In the genomic region with DNA sequence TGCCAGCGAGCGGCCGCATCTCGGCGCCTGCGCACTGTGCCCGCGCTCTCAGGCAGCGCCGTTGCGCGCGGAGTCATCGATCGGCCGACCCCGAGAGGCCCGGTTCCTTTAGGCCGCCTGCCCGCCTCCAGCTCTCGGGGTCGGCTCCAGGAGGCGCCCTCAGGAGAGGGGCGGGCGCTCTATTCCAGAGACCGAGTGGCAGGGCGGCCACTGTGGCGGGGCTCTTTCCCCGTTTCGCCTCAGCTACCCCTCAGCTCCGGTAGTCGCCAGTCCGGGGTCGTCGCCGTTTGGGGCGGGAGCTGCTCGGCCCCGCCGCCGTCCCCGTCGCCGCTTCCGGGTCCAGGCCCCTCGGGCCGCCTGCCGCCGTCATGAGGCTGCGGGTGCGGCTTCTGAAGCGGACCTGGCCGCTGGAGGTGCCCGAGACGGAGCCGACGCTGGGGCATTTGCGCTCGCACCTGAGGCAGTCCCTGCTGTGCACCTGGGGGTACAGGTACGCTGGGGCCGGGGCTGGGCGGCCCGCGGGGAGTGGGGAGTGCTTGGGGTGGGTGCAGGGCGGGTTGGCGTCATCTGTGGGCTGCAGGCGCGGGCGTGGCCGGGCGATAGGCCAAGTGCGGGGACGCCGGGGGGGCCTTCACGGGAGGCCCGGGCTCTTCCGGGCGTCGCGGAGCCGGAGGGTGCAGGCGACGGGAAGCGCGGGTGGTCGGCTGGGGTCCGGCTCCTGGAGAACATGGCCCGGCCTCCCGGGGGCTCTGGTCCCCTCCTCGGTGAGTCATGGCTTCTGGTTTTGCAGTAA, we compare ENCODE assay signal across 8 cellular contexts. TPM values are rescaled to one million over a fixed set of nuclear protein-coding genes. Genes with fewer than 3 reads are reported as not detected.
DNase-seq lines count a peak whose midpoint lies in the region; ATAC-seq and TF ChIP-seq lines count a peak whose summit lies in the region.

Gene FBXO7, plus strand, starts transcription at position 177 of the 793 bp plus-strand sequence. Its CDS starts 192 bp downstream, at position 369.

- DNase-seq in AG04450 (ENCODE audit: low read depth, low spot score), result peak; percentile 79
- DNase-seq in NCI-H345 treated with DMSO at 0.1 percent for 48 hours (lab: John Stamatoyannopoulos, UW; ENCODE audit: unreplicated experiment), result peak; percentile 62
- DNase-seq in activated CD4-positive, CD25-positive, alpha-beta regulatory T cell treated with anti-CD3 and anti-CD28 coated beads, Interleukin-2, amount 50 U/mL, for 16 hours (ENCODE audit: low read depth, low spot score), result peak; percentile 70
- DNase-seq in central memory CD4-positive, alpha-beta T cell, result peak; percentile 85
- peak; percentile 92 for DNase-seq in iris pigment epithelial cell (ENCODE audit: low read depth)
- DNase-seq in stimulated activated CD4-positive, alpha-beta T cell treated with anti-CD3 and anti-CD28 coated beads, Interleukin-12 subunit alpha, Interleukin-12 subunit beta, amount 100 ng/mL, for 4 hours, result peak; percentile 84

- POLR2A ChIA-PET in AG04450 (lab: Yijun Ruan, JAX), result interaction anchor here (0.5 to 2.2 kb wide), 7 partner anchors 62 to 678 kb away, joined by 3 to 16 read pairs (median 4); partner anchors contain the start of gene TIMP3

- H3K4me3 ChIP-seq in AG04450 (ENCODE audit: low read depth, low read length), result peak within 1 kb of the TSS; percentile 90

- ATAC-seq in GM18907 (IDR thresholded peaks at IDR 0.05; ENCODE audit: unreplicated experiment), result peak; percentile 74
- peak; percentile 71 for ATAC-seq in HG03159 (IDR thresholded peaks at IDR 0.05; ENCODE audit: unreplicated experiment)

- no peaks in the 10 kb centered on the region for H3K9me3 ChIP-seq in AG04450 (ENCODE audit: control insufficient read depth, insufficient read depth, low read length)

- CTCF ChIA-PET in AG04450 (lab: Charles Lee), result interaction anchor here (0.6 to 4.1 kb wide), 16 partner anchors 11 to 527 kb away, joined by 3 to 33 read pairs (median 5); partner anchors contain the start of gene RTCB

- H3K27me3 ChIP-seq in AG04450 (ENCODE audit: control insufficient read depth, insufficient read depth, low read length), result no peaks in the 10 kb centered on the region

- H3K27ac ChIP-seq in AG04450 (ENCODE audit: low read depth, low read length), result peak within 1 kb of the TSS; percentile 90

- peak; percentile 40 for TF ChIP-seq CTCF in AG04450 (IDR thresholded peaks at IDR 0.05; ENCODE audit: low read depth, low read length)

RNA-seq across cellular contexts. Expression of gene FBXO7, which starts in this region (rescaled TPM):
- polyA plus RNA-seq in AG04450 (2011; rRNA removed), result 144 and 156 TPM in 2 replicates
- polyA minus RNA-seq in AG04450 (2011; rRNA and poly(A)+ RNA removed), result 105 and 119 TPM in 2 replicates

Comparison
In these comparisons a context has a peak if more than half of its experiments do, and no peak if none do; other contexts are left out.
1. Peak in every context shown above with its lines: DNase-seq, ATAC-seq, H3K4me3 ChIP-seq and H3K27ac ChIP-seq.